Comparison of ENCODE assay signal across 1 cellular context in the genomic region with DNA sequence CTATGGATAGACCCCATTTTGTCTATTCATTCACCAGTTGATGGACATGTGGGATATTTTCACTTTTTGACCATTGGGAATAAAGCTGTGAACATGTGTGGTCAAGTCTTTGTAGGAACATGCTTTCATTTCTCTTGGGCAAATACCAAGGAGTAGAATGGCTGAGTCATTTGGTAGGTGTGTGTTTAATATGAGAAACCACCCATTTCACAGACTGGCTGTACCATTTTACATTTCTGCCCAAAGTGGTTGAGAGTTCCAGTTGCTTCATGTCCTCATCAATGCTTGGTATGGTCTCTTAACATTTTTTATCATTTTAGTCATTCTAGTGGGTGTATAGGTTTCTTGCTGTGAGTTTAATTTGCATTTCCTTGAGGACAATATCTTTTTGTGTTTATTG.
A peak's percentile ranks its signal among the peaks of the same experiment; 100 is the strongest.
TF ChIP-seq lines count a peak whose summit lies in the region.

No MANE protein-coding gene starts in this region.

TF ChIP-seq in HCT116, 20 proteins besides CTCF, POLR2A, EP300 and RAD21:
- TF ChIP-seq JUND (IDR thresholded peaks at IDR 0.05) (0 out of 2 replicates have a peak, but pooled peaks have one; percentile 9), EGR1 (IDR thresholded peaks at IDR 0.05; ENCODE audit: low read depth) (no peak)
